ENCODE assay signal across 8 cellular contexts in genomic region chr6:155174576-155175174, GRCh38.
DNase-seq lines count a peak whose midpoint lies in the region; ATAC-seq and TF ChIP-seq lines count a peak whose summit lies in the region.

No MANE protein-coding gene starts in this region.

- ATAC-seq in GM21825 (IDR thresholded peaks at IDR 0.05; ENCODE audit: unreplicated experiment) (peak; percentile 59), upper lobe of left lung (ENCODE audit: low FRiP score in 2 of 2) (peak; percentile 80 to 84)
- peak; percentile 79 for ATAC-seq in naive thymus-derived CD4-positive, alpha-beta T cell

- H3K27me3 ChIP-seq in naive thymus-derived CD4-positive, alpha-beta T cell (ENCODE audit: control insufficient read depth in 2 of 2, insufficient read depth in 2 of 2, low read length in 2 of 2), result no peaks in the 10 kb centered on the region
- H3K27me3 ChIP-seq in upper lobe of left lung, result no peaks in the 10 kb centered on the region

- H3K4me3 Mint-ChIP-seq in IgD-negative memory B cell, result peak overlapping the region in 3 of 4 donors; percentile 7 to 34 (median 13)
- H3K4me3 Mint-ChIP-seq in naive thymus-derived CD4-positive, alpha-beta T cell, result peak overlapping the region in 1 of 10 donors; percentile 19

- H3K27ac ChIP-seq in naive thymus-derived CD4-positive, alpha-beta T cell (ENCODE audit: low read depth, low read length), result no peak overlapping the region
- H3K27ac ChIP-seq in upper lobe of left lung, result no peak overlapping the region

- POLR2A ChIA-PET in naive thymus-derived CD4-positive, alpha-beta T cell (lab: Charles Lee), result no interaction called here

- TF ChIP-seq EP300 in upper lobe of left lung (IDR thresholded peaks at IDR 0.05), result no peak

- peak overlapping the region; percentile 59 to 97 (median 60) for H3K27ac Mint-ChIP-seq in IgD-negative memory B cell
- peak overlapping the region in 2 of 9 donors; percentile 0 to 69 for H3K27ac Mint-ChIP-seq in naive thymus-derived CD4-positive, alpha-beta T cell

- H3K36me3 Mint-ChIP-seq in IgD-negative memory B cell, result no peaks in the 10 kb centered on the region
- peaks cover 0 to 8% (median 0%) of the 10 kb centered on the region in 5 donors for H3K36me3 Mint-ChIP-seq in naive thymus-derived CD4-positive, alpha-beta T cell

- H3K4me3 ChIP-seq in naive thymus-derived CD4-positive, alpha-beta T cell (ENCODE audit: low read length), result no peak overlapping the region
- no peak overlapping the region for H3K4me3 ChIP-seq in upper lobe of left lung

- CTCF ChIA-PET in naive thymus-derived CD4-positive, alpha-beta T cell (lab: Charles Lee), result interaction anchor here (1.0 to 4.1 kb wide), 4 partner anchors 247 to 499 kb away, joined by 4 to 18 read pairs (median 6); no protein-coding TSS in a partner anchor

- no peaks in the 10 kb centered on the region for H3K36me3 ChIP-seq in naive thymus-derived CD4-positive, alpha-beta T cell (ENCODE audit: control insufficient read depth in 2 of 3, insufficient read depth in 3 of 3, low read length in 3 of 3)
- H3K36me3 ChIP-seq in upper lobe of left lung, result no peaks in the 10 kb centered on the region

- intact Hi-C loops in naive thymus-derived CD4-positive, alpha-beta T cell (cut with micrococcal nuclease), result loop anchor here (1.0 to 5.0 kb wide), 9 partner anchors 32 to 499 kb away; partner anchors contain the start of gene TIAM2 (in 1 of the 2)

- 36 to 41% methylated on average over 11 of the region's 11 CpGs for WGBS in upper lobe of left lung, 2 donors

- TF ChIP-seq POLR2A in erythroblast (IDR thresholded peaks at IDR 0.05; ENCODE audit: low read length) (no peak), upper lobe of left lung (IDR thresholded peaks at IDR 0.05) (no peak)

- H3K27me3 Mint-ChIP-seq in IgD-negative memory B cell, result no peaks in the 10 kb centered on the region
- no peaks in the 10 kb centered on the region for H3K27me3 Mint-ChIP-seq in naive thymus-derived CD4-positive, alpha-beta T cell

- peak in 5 of 6 experiments; percentile 35 to 58 (median 42) for TF ChIP-seq CTCF in upper lobe of left lung (IDR thresholded peaks at IDR 0.05)

- no peaks in the 10 kb centered on the region for H3K9me3 Mint-ChIP-seq in IgD-negative memory B cell
- no peaks in the 10 kb centered on the region for H3K9me3 Mint-ChIP-seq in naive thymus-derived CD4-positive, alpha-beta T cell

- H3K4me1 ChIP-seq in naive thymus-derived CD4-positive, alpha-beta T cell (ENCODE audit: control insufficient read depth in 2 of 2, insufficient read depth in 2 of 2, low read length in 2 of 2), result peaks cover 8 to 18% of the 10 kb centered on the region in 2 donors
- H3K4me1 ChIP-seq in upper lobe of left lung, result peaks cover 6 to 12% (median 10%) of the 10 kb centered on the region in 4 donors

- DNase-seq in G401 (ENCODE audit: low spot score) (peak; percentile 86), NOMO-1 treated with DMSO at 0.1 percent for 48 hours (lab: John Stamatoyannopoulos, UW; ENCODE audit: unreplicated experiment) (peak; percentile 67), erythroblast (lab: John Stamatoyannopoulos, UW) (peak; percentile 52 to 62), upper lobe of left lung (peak in 1 of 2 donors; percentile 27)
- DNase-seq in activated CD8-positive, alpha-beta memory T cell treated with anti-CD3 and anti-CD28 coated beads, Interleukin-2, amount 50 U/mL, for 48 hours, result peak; percentile 64
- DNase-seq in naive thymus-derived CD4-positive, alpha-beta T cell, result peak in 8 of 9 donors; percentile 38 to 63 (median 54)

- H3K9me3 ChIP-seq in naive thymus-derived CD4-positive, alpha-beta T cell (ENCODE audit: control insufficient read depth in 2 of 3, low read length in 3 of 3), result no peaks in the 10 kb centered on the region
- no peaks in the 10 kb centered on the region for H3K9me3 ChIP-seq in upper lobe of left lung

- in situ Hi-C loops in G401 (cut with HindIII; ENCODE audit: low sequenced_read_pairs), result no loop called here

- peaks cover 34 to 55% (median 37%) of the 10 kb centered on the region in 3 donors for H3K4me1 Mint-ChIP-seq in IgD-negative memory B cell
- H3K4me1 Mint-ChIP-seq in naive thymus-derived CD4-positive, alpha-beta T cell, result peaks cover 8 to 44% (median 22%) of the 10 kb centered on the region in 7 donors
